Comparison of ENCODE assay signal across 18 cellular contexts in genomic region chr5:164741376-164741775, GRCh38.
A peak's percentile ranks its signal among the peaks of the same experiment; 100 is the strongest.
DNase-seq lines count a peak whose midpoint lies in the region; ATAC-seq and TF ChIP-seq lines count a peak whose summit lies in the region.
"Had no signal": no experiment of that assay in that cellular context is flagged by ENCODE, and none has a peak within 500 bp of the region (broad histone marks: within the 10 kb centered on the region; RNA-seq: fewer than 3 reads in every experiment).

No MANE protein-coding gene starts in this region.

- H3K4me1 ChIP-seq in KMS-11 (ENCODE audit: low read depth, poor library complexity, severe bottlenecking) (peaks cover 67% of the 10 kb centered on the region), aorta (ENCODE audit: control insufficient read depth in 1 of 2, insufficient read depth in 2 of 2, low read length in 2 of 2) (no peaks in the 10 kb centered on the region)
- H3K4me1 ChIP-seq: left lung, parathyroid adenoma had no signal

- H3K4me3 ChIP-seq in KMS-11 (IDR thresholded peaks at IDR 0.05; ENCODE audit: insufficient read depth, low read depth, low read length): no peak overlapping the region
- no peak overlapping the region for H3K4me3 ChIP-seq in aorta (ENCODE audit: low read length in 2 of 2)
- H3K4me3 ChIP-seq: cardiac muscle cell, left lung had no signal

- H3K4me2 ChIP-seq in KMS-11: peak overlapping the region; percentile 88

- no peak overlapping the region for H3K4me3 Mint-ChIP-seq in T-helper 17 cell
- H3K4me3 Mint-ChIP-seq: activated naive CD8-positive, alpha-beta T cell treated with anti-CD3 and anti-CD28 coated beads, Interleukin-2, amount 10 ng/mL, durations not matched to agents 7 days and 5 days; activated T-cell treated with anti-CD3 and anti-CD28 coated beads, Interleukin-2, amount 50 U/mL, for 24 hours; endodermal cell had no signal

- H3K9ac ChIP-seq in KMS-11: no peak overlapping the region
- H3K9ac ChIP-seq: parathyroid adenoma had no signal

- H3K27me3 ChIP-seq in KMS-11 (ENCODE audit: insufficient read depth, low read depth) (no peaks in the 10 kb centered on the region), aorta (ENCODE audit: control insufficient read depth in 1 of 2, insufficient read depth in 2 of 2, low read length in 1 of 2) (no peaks in the 10 kb centered on the region)
- H3K27me3 ChIP-seq: cardiac muscle cell, left lung had no signal

- intact Hi-C loops in aorta (cut with DNase I): no loop called here

- H3K79me2 ChIP-seq in KMS-11 (ENCODE audit: insufficient read depth, low read depth): no peaks in the 10 kb centered on the region
- H3K79me2 ChIP-seq: parathyroid adenoma had no signal

- TF ChIP-seq CTCF in KMS-11 (conservative IDR thresholded peaks at IDR 0.05; ENCODE audit: low read depth, low read length): no peak

- H3K27ac ChIP-seq in KMS-11 (peak overlapping the region; percentile 66), aorta (ENCODE audit: low read depth in 1 of 2, low read length in 2 of 2) (no peak overlapping the region)
- H3K27ac ChIP-seq: cardiac muscle cell, left lung, parathyroid adenoma had no signal

- H3K36me3 Mint-ChIP-seq in T-helper 17 cell (ENCODE audit: low read depth): no peaks in the 10 kb centered on the region
- H3K36me3 Mint-ChIP-seq: activated naive CD8-positive, alpha-beta T cell treated with anti-CD3 and anti-CD28 coated beads, Interleukin-2, amount 10 ng/mL, durations not matched to agents 7 days and 5 days had no signal

- no peak overlapping the region for H3K27ac Mint-ChIP-seq in T-helper 17 cell
- H3K27ac Mint-ChIP-seq: activated naive CD8-positive, alpha-beta T cell treated with anti-CD3 and anti-CD28 coated beads, Interleukin-2, amount 10 ng/mL, durations not matched to agents 7 days and 5 days; activated T-cell treated with anti-CD3 and anti-CD28 coated beads, Interleukin-2, amount 50 U/mL, for 24 hours; endodermal cell had no signal

- H3K9me3 ChIP-seq in aorta (ENCODE audit: control insufficient read depth, low read length): no peaks in the 10 kb centered on the region
- H3K9me3 ChIP-seq in T-helper 17 cell (ENCODE audit: control insufficient read depth, low read length, poor library complexity, severe bottlenecking): no peaks in the 10 kb centered on the region

- ATAC-seq in GM18499 (IDR thresholded peaks at IDR 0.05; ENCODE audit: insufficient read depth, unreplicated experiment): peak; percentile 14
- peak; percentile 25 for ATAC-seq in GM19452 (IDR thresholded peaks at IDR 0.05; ENCODE audit: unreplicated experiment)
- peak; percentile 32 for ATAC-seq in HG02798 (IDR thresholded peaks at IDR 0.05; ENCODE audit: poor library complexity, unreplicated experiment)
- ATAC-seq in aorta (ENCODE audit: low FRiP score): no peak
- ATAC-seq in T-helper 17 cell: no peak
- ATAC-seq: activated CD4-positive, CD25-positive, alpha-beta regulatory T cell treated with anti-CD3 and anti-CD28 coated beads, Interleukin-2, amount 50 U/mL, for 24 hours; left lung had no signal

- no peaks in the 10 kb centered on the region for H3K27me3 Mint-ChIP-seq in T-helper 17 cell
- H3K27me3 Mint-ChIP-seq: activated naive CD8-positive, alpha-beta T cell treated with anti-CD3 and anti-CD28 coated beads, Interleukin-2, amount 10 ng/mL, durations not matched to agents 7 days and 5 days; activated T-cell treated with anti-CD3 and anti-CD28 coated beads, Interleukin-2, amount 50 U/mL, for 24 hours had no signal

- no peaks in the 10 kb centered on the region for H3K36me3 ChIP-seq in KMS-11 (ENCODE audit: insufficient read depth)
- H3K36me3 ChIP-seq in aorta (ENCODE audit: control insufficient read depth in 1 of 2, insufficient read depth in 2 of 2, low read length in 1 of 2): no peaks in the 10 kb centered on the region
- H3K36me3 ChIP-seq: cardiac muscle cell, left lung had no signal

- H2AFZ ChIP-seq in KMS-11 (ENCODE audit: low read depth): peak overlapping the region; percentile 71
- H2AFZ ChIP-seq: parathyroid adenoma had no signal

- WGBS in aorta, 2 donors: 75 to 78% methylated on average over 3 of the region's 3 CpGs

- H4K20me1 ChIP-seq in KMS-11 (ENCODE audit: insufficient read depth): no peaks in the 10 kb centered on the region

- H3K4me1 Mint-ChIP-seq in T-helper 17 cell: no peaks in the 10 kb centered on the region

- DNase-seq in NCI-H187 (lab: John Stamatoyannopoulos, UW) (no peak), NCI-H1105 (lab: John Stamatoyannopoulos, UW) (no peak), aorta (no peak), T-helper 17 cell (no peak)
- DNase-seq: activated naive CD8-positive, alpha-beta T cell treated with anti-CD3 and anti-CD28 coated beads, Interleukin-2, amount 10 ng/mL, durations not matched to agents 7 days and 5 days; activated T-cell treated with anti-CD3 and anti-CD28 coated beads, Interleukin-2, amount 50 U/mL, for 24 hours; endodermal cell; left lung; NCI-H1930; NCI-H748 treated with DMSO at 0.1 percent for 48 hours; stimulated activated CD4-positive, alpha-beta T cell treated with anti-CD3 and anti-CD28 coated beads, Interleukin-4, amount 100 ng/mL, for 4 hours had no signal

Comparison
In these comparisons a context has a peak if more than half of its experiments do, and no peak if none do; other contexts are left out.
1. ATAC-seq: peak in GM18499 (single experiment), GM19452 (single experiment) and HG02798 (single experiment); none in aorta (single experiment) and T-helper 17 cell (single experiment).